8 cellular contexts compared by ENCODE assay signal in genomic region chr19:23686622-23687423, GRCh38. TPM values are rescaled to one million over a fixed set of nuclear protein-coding genes. Genes with fewer than 3 reads are reported as not detected.
DNase-seq lines count a peak whose midpoint lies in the region; ATAC-seq, FAIRE-seq and TF ChIP-seq lines count a peak whose summit lies in the region.

TSS of gene ZNF675 (minus strand) at chr19:23687212. CDS start at chr19:23687033, 179 bp downstream.

- peak within 1 kb of the TSS; percentile 74 for H3K4me3 ChIP-seq in NT2/D1 (ENCODE audit: insufficient read length, low read depth)

- no peaks in the 10 kb centered on the region for H3K9me3 Mint-ChIP-seq in mesothelial cell of epicardium

- FAIRE-seq in endometrium (lab: Jason Lieb, UNC): peak; percentile 92

- peak within 1 kb of the TSS; percentile 100 for H3K27ac Mint-ChIP-seq in mesothelial cell of epicardium

- peak within 1 kb of the TSS; percentile 95 for H3K9ac ChIP-seq in NT2/D1 (ENCODE audit: insufficient read length, low read depth)

- ATAC-seq in GM19468 (IDR thresholded peaks at IDR 0.05; ENCODE audit: extremely low read depth, unreplicated experiment): peak; percentile 85

- H3K9me3 ChIP-seq in NT2/D1 (ENCODE audit: insufficient read depth, low read length): no peaks in the 10 kb centered on the region

- H3K36me3 ChIP-seq in NT2/D1 (ENCODE audit: insufficient read depth, insufficient read length, low read length): peaks cover 23% of the 10 kb centered on the region

- TF ChIP-seq CTCF in mesothelial cell of epicardium (IDR thresholded peaks at IDR 0.05; ENCODE audit: unreplicated experiment): no peak

- H3K27me3 Mint-ChIP-seq in mesothelial cell of epicardium (ENCODE audit: low read depth): no peaks in the 10 kb centered on the region

- DNase-seq in CMK (ENCODE audit: low read depth) (peak; percentile 83), HS-5 (ENCODE audit: low read depth) (peak; percentile 67), NT2/D1 (ENCODE audit: low read depth, low spot score) (peak; percentile 89), mesothelial cell of epicardium (ENCODE audit: low spot score in 2 of 2, unreplicated experiment in 2 of 2) (peak; percentile 75 to 85)
- DNase-seq in activated CD8-positive, alpha-beta memory T cell treated with anti-CD3 and anti-CD28 coated beads, Interleukin-2, amount 50 U/mL, for 1 hour (ENCODE audit: extremely low read depth): peak; percentile 78
- peak; percentile 76 to 80 for DNase-seq in stimulated activated CD8-positive, alpha-beta memory T cell treated with anti-CD3 and anti-CD28 coated beads, Interleukin-15, amount 100 ng/mL, for 48 hours (ENCODE audit: low read depth in 2 of 2)

- H3K4me1 Mint-ChIP-seq in mesothelial cell of epicardium: peaks cover 14% of the 10 kb centered on the region

- H3K4me1 ChIP-seq in NT2/D1 (ENCODE audit: insufficient read depth, insufficient read length): no peaks in the 10 kb centered on the region

- H3K4me3 Mint-ChIP-seq in mesothelial cell of epicardium: peak within 1 kb of the TSS; percentile 99

- peaks cover 9% of the 10 kb centered on the region for H3K36me3 Mint-ChIP-seq in mesothelial cell of epicardium

- H3K27me3 ChIP-seq in NT2/D1 (ENCODE audit: insufficient read depth, insufficient read length): no peaks in the 10 kb centered on the region

RNA-seq across cellular contexts. Expression of gene ZNF675, which starts in this region (rescaled TPM):
- 20.6 to 24.1 TPM (median 24.0 TPM) in 3 replicates for total RNA-seq in mesothelial cell of epicardium

Comparison
In these comparisons a context has a peak if more than half of its experiments do, and no peak if none do; other contexts are left out.
1. Peak in every context shown above with its lines: DNase-seq, ATAC-seq and H3K4me3 ChIP-seq.